1 cellular context compared by ENCODE assay signal in genomic region chr17:63600569-63601438, GRCh38.
TF ChIP-seq lines count a peak whose summit lies in the region.

Gene TACO1, plus strand, starts transcription at chr17:63600895. Its CDS starts 189 bp downstream, at chr17:63601084.

TF ChIP-seq in K562, 482 proteins besides CTCF, POLR2A, EP300 and RAD21 (continued from another document and continues in another):
- TF ChIP-seq TRIM25 (IDR thresholded peaks at IDR 0.05; ENCODE audit: borderline replicate concordance) (no peak), POLR2B (IDR thresholded peaks at IDR 0.05; ENCODE audit: low read depth, partially characterized antibody) (peak; percentile 68), RREB1 (CRISPR knock-in tag; IDR thresholded peaks at IDR 0.05) (peak; percentile 77; the same call in 1 of the 2 replicates), NR2F6 (CRISPR knock-in tag; IDR thresholded peaks at IDR 0.05) (no peak), PYGO2 (tag; IDR thresholded peaks at IDR 0.05) (no peak), FOXA1 (IDR thresholded peaks at IDR 0.05; ENCODE audit: borderline replicate concordance) (no peak), ZBTB1 (CRISPR knock-in tag; IDR thresholded peaks at IDR 0.05; ENCODE audit: borderline replicate concordance, low read depth) (no peak), RUNX1 (IDR thresholded peaks at IDR 0.05; ENCODE audit: low read depth) (no peak), PHTF2 (CRISPR knock-in tag; IDR thresholded peaks at IDR 0.05) (no peak), ZNF407 (IDR thresholded peaks at IDR 0.05; ENCODE audit: low read depth) (no peak), ILF3 (IDR thresholded peaks at IDR 0.05; ENCODE audit: borderline replicate concordance) (no peak), TOE1 (IDR thresholded peaks at IDR 0.05; ENCODE audit: borderline replicate concordance) (0 out of 2 replicates have a peak, but pooled peaks have one; percentile 43), TOE1 (CRISPR knock-in tag; IDR thresholded peaks at IDR 0.05; ENCODE audit: borderline replicate concordance, low read depth) (no peak), ZFP91 (CRISPR knock-in tag; IDR thresholded peaks at IDR 0.05) (no peak), PHF21A (IDR thresholded peaks at IDR 0.05; ENCODE audit: borderline replicate concordance, low read depth) (peak; percentile 59; the same call in 1 of the 2 replicates), TRIM24 (IDR thresholded peaks at IDR 0.05) (peak in 1 of 2 experiments; percentile 98; a peak in 2 of 4 replicates), ZNF445 (CRISPR knock-in tag; IDR thresholded peaks at IDR 0.05; ENCODE audit: low read depth) (no peak), MLX (CRISPR knock-in tag; conservative IDR thresholded peaks at IDR 0.05) (0 out of 4 replicates have a peak, but pooled peaks of 1 of the 2 experiments have one; percentile 21), ZNF592 (IDR thresholded peaks at IDR 0.05) (peak; percentile 49; the same call in 1 of the 2 replicates), THRB (CRISPR knock-in tag; conservative IDR thresholded peaks at IDR 0.05) (0 out of 2 replicates have a peak, but pooled peaks have one; percentile 36), NFATC3 (IDR thresholded peaks at IDR 0.05) (no peak), ZNF41 (CRISPR knock-in tag; conservative IDR thresholded peaks at IDR 0.05) (peak; percentile 35; the same call in 1 of the 2 replicates), ZNF77 (CRISPR knock-in tag; IDR thresholded peaks at IDR 0.05) (no peak), ZNF217 (CRISPR knock-in tag; IDR thresholded peaks at IDR 0.05) (no peak), E4F1 (CRISPR knock-in tag; IDR thresholded peaks at IDR 0.05; ENCODE audit: borderline replicate concordance) (no peak)
